1 cellular context compared by ENCODE assay signal in genomic region chr19:43704002-43704705, GRCh38.
TF ChIP-seq lines count a peak whose summit lies in the region.

No MANE protein-coding gene starts in this region.

TF ChIP-seq in H1, 55 proteins besides CTCF, POLR2A, EP300 and RAD21:
- no peak for TF ChIP-seq BCL11A (IDR thresholded peaks at IDR 0.05; ENCODE audit: low read depth in 2 of 2, low read length in 2 of 2)
- TF ChIP-seq HDAC6 (IDR thresholded peaks at IDR 0.05; ENCODE audit: low read depth, low read length), result no peak
- TF ChIP-seq CHD2 (IDR thresholded peaks at IDR 0.05; ENCODE audit: low read length), result no peak
- TF ChIP-seq CHD1 (IDR thresholded peaks at IDR 0.05; ENCODE audit: low read depth, low read length), result no peak
